ENCODE assay signal across 9 cellular contexts in genomic region chr18:37294951-37295350, GRCh38.
DNase-seq lines count a peak whose midpoint lies in the region; ATAC-seq and TF ChIP-seq lines count a peak whose summit lies in the region.
"Had no signal": no experiment of that assay in that cellular context is flagged by ENCODE, and none has a peak within 500 bp of the region (broad histone marks: within the 10 kb centered on the region; RNA-seq: fewer than 3 reads in every experiment).

No MANE protein-coding gene starts in this region.

- no peaks in the 10 kb centered on the region for H3K36me3 ChIP-seq in mesendoderm (ENCODE audit: control insufficient read depth, insufficient read depth, low read length)

- peak; percentile 22 for TF ChIP-seq CTCF in astrocyte of the cerebellum (IDR thresholded peaks at IDR 0.05; ENCODE audit: low read depth, low read length, missing control alignments)

- H3K4me3 ChIP-seq in astrocyte of the cerebellum (ENCODE audit: low read depth, low read length), result no peak overlapping the region
- H3K4me3 ChIP-seq in mesendoderm (ENCODE audit: low read length), result no peak overlapping the region

- no peak overlapping the region for H3K9ac ChIP-seq in mesendoderm (ENCODE audit: low read length)

- H3K79me1 ChIP-seq in mesendoderm (ENCODE audit: low read length), result no peaks in the 10 kb centered on the region

- H3K4ac ChIP-seq in mesendoderm (ENCODE audit: low read depth, low read length), result no peak overlapping the region

- H3K4me2 ChIP-seq in mesendoderm (ENCODE audit: low read length), result no peak overlapping the region

- no peaks in the 10 kb centered on the region for H3K27me3 ChIP-seq in mesendoderm (ENCODE audit: insufficient read depth, low read length, poor library complexity)

- peaks cover 3% of the 10 kb centered on the region for H3K4me1 ChIP-seq in mesendoderm (ENCODE audit: control insufficient read depth, low read depth, low read length)

- H4K8ac ChIP-seq in mesendoderm (ENCODE audit: low read depth, low read length), result no peak overlapping the region

- no peak overlapping the region for H2BK5ac ChIP-seq in mesendoderm (ENCODE audit: low read length)

- in situ Hi-C loops in astrocyte of the cerebellum (cut with HindIII; ENCODE audit: low sequenced_read_pairs), result no loop called here

- H3K56ac ChIP-seq in mesendoderm (ENCODE audit: low read length), result no peak overlapping the region

- H4K5ac ChIP-seq in mesendoderm (ENCODE audit: low read length), result no peak overlapping the region

- no CpG with 5 or more reads among the region's 4 CpGs for WGBS in mesendoderm (ENCODE audit: extremely low coverage, insufficient coverage, low lambda C conversion rate)

- no peak for ATAC-seq in HG03442 (IDR thresholded peaks at IDR 0.05; ENCODE audit: unreplicated experiment)

- no peak overlapping the region for H3K27ac ChIP-seq in mesendoderm (ENCODE audit: low read depth, low read length)

- H2BK15ac ChIP-seq in mesendoderm (replicated peaks; ENCODE audit: low read depth), result no peak overlapping the region

- H3K79me2 ChIP-seq in mesendoderm (ENCODE audit: control insufficient read depth, insufficient read depth, low read length), result no peaks in the 10 kb centered on the region

- peak; percentile 83 for DNase-seq in DMS 273 (lab: John Stamatoyannopoulos, UW; ENCODE audit: unreplicated experiment)
- no peak for DNase-seq in DMS 273 treated with DMSO at 0.1 percent for 48 hours (lab: John Stamatoyannopoulos, UW)
- peak; percentile 42 for DNase-seq in HT-29 (ENCODE audit: low spot score)
- DNase-seq in astrocyte of the cerebellum (ENCODE audit: low read depth), result no peak
- DNase-seq in mesendoderm, result peak; percentile 75
- no peak for DNase-seq in NOMO-1 treated with DMSO at 0.1 percent for 48 hours (lab: John Stamatoyannopoulos, UW; ENCODE audit: unreplicated experiment)
- DNase-seq in SW480 (ENCODE audit: low spot score), result no peak
- DNase-seq: activated naive CD4-positive, alpha-beta T cell treated with anti-CD3 and anti-CD28 coated beads, Interleukin-2, amount 50 U/mL, for 16 hours had no signal

- no peak overlapping the region for H2BK120ac ChIP-seq in mesendoderm (ENCODE audit: low read depth, low read length)

- no peak overlapping the region for H3K18ac ChIP-seq in mesendoderm (ENCODE audit: low read length)

- H3K23ac ChIP-seq in mesendoderm (ENCODE audit: low read length), result no peak overlapping the region

- H2AK5ac ChIP-seq in mesendoderm (ENCODE audit: low read length), result no peak overlapping the region

Comparison
In these comparisons a context has a peak if more than half of its experiments do, and no peak if none do; other contexts are left out.
1. DNase-seq: peak in DMS 273 (single experiment), HT-29 (single experiment) and mesendoderm (single experiment); none in DMS 273 treated with DMSO at 0.1 percent for 48 hours (single experiment), astrocyte of the cerebellum (single experiment), NOMO-1 treated with DMSO at 0.1 percent for 48 hours (single experiment) and SW480 (single experiment).